In genomic region chr9:38228331-38229122, GRCh38 we compare ENCODE assay signal across 20 cellular contexts.
DNase-seq lines count a peak whose midpoint lies in the region; ATAC-seq and TF ChIP-seq lines count a peak whose summit lies in the region.
"Had no signal": no experiment of that assay in that cellular context is flagged by ENCODE, and none has a peak within 500 bp of the region (broad histone marks: within the 10 kb centered on the region; RNA-seq: fewer than 3 reads in every experiment).

No MANE protein-coding gene starts in this region.

- H3K9me3 ChIP-seq in A673 (ENCODE audit: low read depth, low read length, poor library complexity, severe bottlenecking) (no peaks in the 10 kb centered on the region), OCI-LY7 (ENCODE audit: low read length) (no peaks in the 10 kb centered on the region)
- H3K9me3 ChIP-seq: stomach, uterus had no signal

- peaks cover 9% of the 10 kb centered on the region for H3K27me3 Mint-ChIP-seq in glutamatergic neuron (ENCODE audit: unreplicated experiment)
- H3K27me3 Mint-ChIP-seq in endothelial cell (ENCODE audit: unreplicated experiment) = peaks cover 3% of the 10 kb centered on the region
- H3K27me3 Mint-ChIP-seq: central memory CD8-positive, alpha-beta T cell had no signal

- no peaks in the 10 kb centered on the region for H3K79me2 ChIP-seq in OCI-LY7 (ENCODE audit: insufficient read depth, low read depth, low read length)

- CTCF ChIA-PET in A673 (lab: Charles Lee) (no interaction called here), OCI-LY7 (lab: Charles Lee; ENCODE audit: unreplicated experiment) (no interaction called here)

- no peak for TF ChIP-seq CTCF in A673 (conservative IDR thresholded peaks at IDR 0.05; ENCODE audit: low read depth, low read length)
- TF ChIP-seq CTCF in OCI-LY7 (conservative IDR thresholded peaks at IDR 0.05; ENCODE audit: low read length) = no peak
- no peak for TF ChIP-seq CTCF in glutamatergic neuron (IDR thresholded peaks at IDR 0.05; ENCODE audit: partially characterized antibody, unreplicated experiment)
- TF ChIP-seq CTCF in endothelial cell (IDR thresholded peaks at IDR 0.05; ENCODE audit: unreplicated experiment) = no peak

- BruUV-seq in A673 (replicated peaks; lab: Mats Ljungman, UMichigan) (no TSS peak), OCI-LY7 (replicated peaks; lab: Mats Ljungman, UMichigan) (no TSS peak)

- H3K27ac ChIP-seq in A673 (ENCODE audit: low read depth, low read length, poor library complexity, severe bottlenecking) (no peak overlapping the region), OCI-LY7 (ENCODE audit: low read depth, low read length, poor library complexity, severe bottlenecking) (no peak overlapping the region)
- H3K27ac ChIP-seq: stomach, uterus had no signal

- peak; percentile 41 for DNase-seq in A673 (ENCODE audit: low spot score)
- peak; percentile 51 for DNase-seq in Daoy (ENCODE audit: low read depth)
- peak; percentile 27 for DNase-seq in OCI-LY7 (ENCODE audit: low spot score)
- no peak for DNase-seq in glutamatergic neuron
- DNase-seq in SW480 (ENCODE audit: low spot score) = no peak
- no peak for DNase-seq in endothelial cell (ENCODE audit: low spot score)
- DNase-seq: activated naive CD8-positive, alpha-beta T cell treated with anti-CD3 and anti-CD28 coated beads, Interleukin-2, amount 10 ng/mL, durations not matched to agents 7 days and 5 days; activated T-cell treated with anti-CD3 and anti-CD28 coated beads, Interleukin-2, amount 50 U/mL, for 4 hours; KBM-7; left ventricle myocardium superior; NK-92 treated with Interleukin-12 subunit alpha and Interleukin-12 subunit beta, amount 100 ng/mL, for 24 hours; posterior cingulate gyrus; stomach; T1000; uterus had no signal

- peak overlapping the region; percentile 86; the same call in 1 of the 2 replicates for H2AFZ ChIP-seq in OCI-LY7 (ENCODE audit: low read length)

- intact Hi-C loops in A673 (cut with micrococcal nuclease; ENCODE audit: unreplicated experiment) = no loop called here
- intact Hi-C loops in OCI-LY7 (cut with micrococcal nuclease; ENCODE audit: unreplicated experiment) = loop anchor here (5.0 kb wide), 1 partner anchor 51 kb away; no protein-coding TSS in a partner anchor

- H3K27me3 ChIP-seq in A673 (replicated peaks; ENCODE audit: insufficient read depth, low read depth, low read length, poor library complexity) = no peaks in the 10 kb centered on the region
- H3K27me3 ChIP-seq: uterus had no signal

- peak overlapping the region; percentile 72 for H3K4me2 ChIP-seq in OCI-LY7 (ENCODE audit: low read length)

- H3K4me1 ChIP-seq in A673 (ENCODE audit: insufficient read depth, low read length, poor library complexity, severe bottlenecking) (peaks cover 22% of the 10 kb centered on the region), OCI-LY7 (ENCODE audit: insufficient read depth, low read length, poor library complexity, severe bottlenecking) (peaks cover 55% of the 10 kb centered on the region)
- H3K4me1 ChIP-seq: uterus had no signal

- H3K9me2 ChIP-seq in OCI-LY7 (ENCODE audit: insufficient read depth, low read length) = no peaks in the 10 kb centered on the region

- H4K20me1 ChIP-seq in OCI-LY7 (ENCODE audit: insufficient read depth, low read length) = no peaks in the 10 kb centered on the region

- H3K9me3 Mint-ChIP-seq in glutamatergic neuron (ENCODE audit: unreplicated experiment) (peaks cover 7% of the 10 kb centered on the region), endothelial cell (ENCODE audit: unreplicated experiment) (no peaks in the 10 kb centered on the region)
- H3K9me3 Mint-ChIP-seq: activated CD4-positive, alpha-beta T cell treated with anti-CD3 and anti-CD28 coated beads, Interleukin-2, amount 10 ng/mL, durations not matched to agents 7 days and 5 days; activated naive CD8-positive, alpha-beta T cell treated with anti-CD3 and anti-CD28 coated beads, Interleukin-2, amount 10 ng/mL, durations not matched to agents 7 days and 5 days; activated T-cell treated with anti-CD3 and anti-CD28 coated beads, Interleukin-2, amount 50 U/mL, for 4 hours; central memory CD8-positive, alpha-beta T cell; effector memory CD8-positive, alpha-beta T cell had no signal

- H3K4me3 Mint-ChIP-seq in glutamatergic neuron (ENCODE audit: unreplicated experiment) (peak overlapping the region; percentile 43), endothelial cell (ENCODE audit: unreplicated experiment) (no peak overlapping the region)

- H3K4me1 Mint-ChIP-seq in glutamatergic neuron (ENCODE audit: low read depth, unreplicated experiment) = peaks cover 51% of the 10 kb centered on the region
- H3K4me1 Mint-ChIP-seq in endothelial cell (ENCODE audit: unreplicated experiment) = peaks cover 13% of the 10 kb centered on the region

- H3K36me3 ChIP-seq in A673 (ENCODE audit: insufficient read depth, low read length, poor library complexity, severe bottlenecking) (no peaks in the 10 kb centered on the region), OCI-LY7 (ENCODE audit: insufficient read depth, low read length) (no peaks in the 10 kb centered on the region)
- H3K36me3 ChIP-seq: stomach, uterus had no signal

- H3K27ac Mint-ChIP-seq in glutamatergic neuron (ENCODE audit: unreplicated experiment) (peak overlapping the region; percentile 72), endothelial cell (ENCODE audit: unreplicated experiment) (no peak overlapping the region)
- H3K27ac Mint-ChIP-seq: activated CD4-positive, alpha-beta T cell treated with anti-CD3 and anti-CD28 coated beads, Interleukin-2, amount 10 ng/mL, durations not matched to agents 7 days and 5 days; activated naive CD8-positive, alpha-beta T cell treated with anti-CD3 and anti-CD28 coated beads, Interleukin-2, amount 10 ng/mL, durations not matched to agents 7 days and 5 days had no signal

- POLR2A ChIA-PET in A673 (lab: Charles Lee; ENCODE audit: low non-redundant PET) (no interaction called here), OCI-LY7 (lab: Charles Lee) (no interaction called here)

- H3K36me3 Mint-ChIP-seq in glutamatergic neuron (ENCODE audit: unreplicated experiment) (no peaks in the 10 kb centered on the region), endothelial cell (ENCODE audit: low read depth, unreplicated experiment) (no peaks in the 10 kb centered on the region)
- H3K36me3 Mint-ChIP-seq: activated naive CD8-positive, alpha-beta T cell treated with anti-CD3 and anti-CD28 coated beads, Interleukin-2, amount 10 ng/mL, durations not matched to agents 7 days and 5 days had no signal

- H3K4me3 ChIP-seq in A673 (ENCODE audit: low read depth, low read length, poor library complexity, severe bottlenecking) (no peak overlapping the region), OCI-LY7 (ENCODE audit: low read depth, low read length, poor library complexity, severe bottlenecking) (no peak overlapping the region)
- H3K4me3 ChIP-seq: stomach, uterus had no signal

- ATAC-seq in HG03097 (IDR thresholded peaks at IDR 0.05; ENCODE audit: low FRiP score, unreplicated experiment) = no peak
- ATAC-seq in GM21390 (IDR thresholded peaks at IDR 0.05; ENCODE audit: unreplicated experiment) = no peak
- ATAC-seq: left ventricle myocardium superior had no signal

Comparison
In these comparisons a context has a peak if more than half of its experiments do, and no peak if none do; other contexts are left out.
1. DNase-seq: peak in A673 (single experiment), Daoy (single experiment) and OCI-LY7 (single experiment); none in glutamatergic neuron (single experiment), SW480 (single experiment) and endothelial cell (single experiment).